Comparison of ENCODE assay signal across 24 cellular contexts in the genomic region with DNA sequence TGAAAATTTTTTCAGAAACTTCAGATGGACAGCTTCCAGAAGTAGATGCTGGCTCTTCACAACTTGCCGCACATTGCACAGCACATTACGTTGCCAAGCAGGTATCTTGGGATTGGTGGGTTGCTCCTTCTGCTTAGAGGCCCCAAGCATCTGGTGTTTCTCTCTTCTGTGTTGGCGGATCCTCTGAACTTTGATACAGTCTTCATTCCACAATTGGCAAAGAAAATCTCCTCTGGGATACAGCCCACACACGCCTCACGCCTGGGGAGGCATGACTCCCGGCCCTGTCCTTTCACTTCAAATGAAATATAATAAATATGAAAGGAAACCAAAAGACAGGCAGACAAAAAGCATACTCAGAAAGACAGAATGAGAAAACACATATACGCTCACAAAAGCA.
"Had no signal": no experiment of that assay in that cellular context is flagged by ENCODE, and none has a peak within 500 bp of the region (broad histone marks: within the 10 kb centered on the region; RNA-seq: fewer than 3 reads in every experiment).

No MANE protein-coding gene starts in this region.

- H3K27me3 Mint-ChIP-seq: activated CD4-positive, alpha-beta T cell treated with anti-CD3 and anti-CD28 coated beads for 36 hours; stimulated activated naive CD8-positive, alpha-beta T cell treated with anti-CD3 and anti-CD28 coated beads, Interleukin-15, amount 100 ng/mL, for 72 hours had no signal

- H3K36me3 ChIP-seq: gastrocnemius medialis, thyroid gland, upper lobe of left lung had no signal

- H3K9me3 ChIP-seq: gastrocnemius medialis, thyroid gland, upper lobe of left lung had no signal

- H3K9me3 Mint-ChIP-seq: activated naive CD4-positive, alpha-beta T cell treated with anti-CD3 and anti-CD28 coated beads for 36 hours; activated naive CD8-positive, alpha-beta T cell treated with anti-CD3 and anti-CD28 coated beads, Interleukin-2, amount 10 ng/mL, durations not matched to agents 7 days and 5 days; naive thymus-derived CD8-positive, alpha-beta T cell; stimulated activated naive CD8-positive, alpha-beta T cell treated with anti-CD3 and anti-CD28 coated beads, Interleukin-15, amount 100 ng/mL, for 72 hours; T-helper 2 cell treated with Interferon-gamma antibody and Interleukin-4, amounts not matched to agents 5 μg/mL and 100 μg/mL, for 36 hours had no signal

- H3K4me1 Mint-ChIP-seq: activated CD4-positive, alpha-beta T cell treated with anti-CD3 and anti-CD28 coated beads for 36 hours; naive thymus-derived CD8-positive, alpha-beta T cell had no signal

- H3K27me3 ChIP-seq: gastrocnemius medialis, thyroid gland, upper lobe of left lung had no signal

- DNase-seq: activated CD4-positive, alpha-beta T cell treated with anti-CD3 and anti-CD28 coated beads for 36 hours; activated CD4-positive, CD25-positive, alpha-beta regulatory T cell; activated CD8-positive, alpha-beta T cell treated with anti-CD3 and anti-CD28 coated beads, Interleukin-2, amount 10 ng/mL, durations not matched to agents 7 days and 5 days; activated effector memory CD4-positive, alpha-beta T cell treated with anti-CD3 and anti-CD28 coated beads, Interleukin-2, amount 50 U/mL, for 16 hours; activated naive CD4-positive, alpha-beta T cell treated with anti-CD3 and anti-CD28 coated beads for 36 hours; activated naive CD8-positive, alpha-beta T cell treated with anti-CD3 and anti-CD28 coated beads, Interleukin-2, amount 10 ng/mL, durations not matched to agents 7 days and 5 days; amygdala; caudate nucleus; endodermal cell; gastrocnemius medialis; glutamatergic neuron; left cardiac atrium; naive thymus-derived CD8-positive, alpha-beta T cell; posterior cingulate gyrus; right cardiac atrium; stimulated activated CD4-positive, alpha-beta T cell treated with anti-CD3 and anti-CD28 coated beads, Interleukin-12 subunit alpha, Interleukin-12 subunit beta, amount 100 ng/mL, for 4 hours; stimulated activated CD4-positive, alpha-beta T cell treated with anti-CD3 and anti-CD28 coated beads, Interleukin-4, amount 100 ng/mL, for 1 hour; stimulated activated naive CD8-positive, alpha-beta T cell treated with anti-CD3 and anti-CD28 coated beads, Interleukin-15, amount 100 ng/mL, for 72 hours; T-helper 1 cell; thyroid gland; upper lobe of left lung had no signal

- H3K4me3 Mint-ChIP-seq: activated CD4-positive, alpha-beta T cell treated with anti-CD3 and anti-CD28 coated beads for 36 hours; activated CD8-positive, alpha-beta T cell treated with anti-CD3 and anti-CD28 coated beads, Interleukin-2, amount 10 ng/mL, durations not matched to agents 7 days and 5 days; activated naive CD4-positive, alpha-beta T cell treated with anti-CD3 and anti-CD28 coated beads for 36 hours; activated naive CD8-positive, alpha-beta T cell treated with anti-CD3 and anti-CD28 coated beads, Interleukin-2, amount 10 ng/mL, durations not matched to agents 7 days and 5 days; endodermal cell; naive thymus-derived CD8-positive, alpha-beta T cell; stimulated activated naive CD8-positive, alpha-beta T cell treated with anti-CD3 and anti-CD28 coated beads, Interleukin-15, amount 100 ng/mL, for 72 hours; T-helper 2 cell treated with Interferon-gamma antibody and Interleukin-4, amounts not matched to agents 5 μg/mL and 100 μg/mL, for 36 hours had no signal

- ATAC-seq: activated CD4-positive, alpha-beta T cell treated with anti-CD3 and anti-CD28 coated beads for 36 hours; activated CD8-positive, alpha-beta T cell treated with anti-CD3 and anti-CD28 coated beads, Interleukin-2, amount 10 ng/mL, durations not matched to agents 7 days and 5 days; esophagus mucosa; gastrocnemius medialis; naive thymus-derived CD8-positive, alpha-beta T cell; stimulated activated naive CD8-positive, alpha-beta T cell treated with anti-CD3 and anti-CD28 coated beads, Interleukin-15, amount 100 ng/mL, for 72 hours had no signal

- H3K36me3 Mint-ChIP-seq: naive thymus-derived CD8-positive, alpha-beta T cell had no signal

- H3K27ac ChIP-seq: gastrocnemius medialis, thyroid gland, upper lobe of left lung had no signal

- H3K4me3 ChIP-seq: gastrocnemius medialis, thyroid gland, upper lobe of left lung had no signal

- H3K27ac Mint-ChIP-seq: activated CD4-positive, alpha-beta T cell treated with anti-CD3 and anti-CD28 coated beads for 36 hours; activated CD8-positive, alpha-beta T cell treated with anti-CD3 and anti-CD28 coated beads, Interleukin-2, amount 10 ng/mL, durations not matched to agents 7 days and 5 days; activated naive CD4-positive, alpha-beta T cell treated with anti-CD3 and anti-CD28 coated beads for 36 hours; activated naive CD8-positive, alpha-beta T cell treated with anti-CD3 and anti-CD28 coated beads, Interleukin-2, amount 10 ng/mL, durations not matched to agents 7 days and 5 days; endodermal cell; naive thymus-derived CD8-positive, alpha-beta T cell; stimulated activated naive CD8-positive, alpha-beta T cell treated with anti-CD3 and anti-CD28 coated beads, Interleukin-15, amount 100 ng/mL, for 72 hours; T-helper 2 cell treated with Interferon-gamma antibody and Interleukin-4, amounts not matched to agents 5 μg/mL and 100 μg/mL, for 36 hours had no signal

- FAIRE-seq: keratinocyte had no signal

- H3K4me1 ChIP-seq: gastrocnemius medialis had no signal
